22 cellular contexts compared by ENCODE assay signal in genomic region chr3:135792174-135792573, GRCh38.
DNase-seq lines count a peak whose midpoint lies in the region; ATAC-seq, FAIRE-seq and TF ChIP-seq lines count a peak whose summit lies in the region.
"Had no signal": no experiment of that assay in that cellular context is flagged by ENCODE, and none has a peak within 500 bp of the region (broad histone marks: within the 10 kb centered on the region; RNA-seq: fewer than 3 reads in every experiment).

No MANE protein-coding gene starts in this region.

- H3K23ac ChIP-seq in H1 (ENCODE audit: insufficient read length) = no peak overlapping the region

- H3K4me3 ChIP-seq in HepG2 (replicated peaks in 1 of 3; ENCODE audit: insufficient read depth in 1 of 3, low read depth in 2 of 3, low read length in 3 of 3) (no peak overlapping the region), right lobe of liver (no peak overlapping the region), H1 (ENCODE audit: extremely low read depth in 1 of 4, insufficient read depth in 2 of 4, low read depth in 3 of 4, low read length in 4 of 4) (no peak overlapping the region)
- H3K4me3 ChIP-seq: heart left ventricle, right atrium auricular region had no signal

- H3K4me1 ChIP-seq in HepG2 (ENCODE audit: insufficient read depth, low read length) (no peaks in the 10 kb centered on the region), right lobe of liver (no peaks in the 10 kb centered on the region), H1 (replicated peaks in 1 of 4; ENCODE audit: control insufficient read depth in 3 of 4, insufficient read depth in 4 of 4, low read length in 3 of 4) (no peaks in the 10 kb centered on the region)
- H3K4me1 ChIP-seq: heart left ventricle, right atrium auricular region had no signal

- H2AFZ ChIP-seq in HepG2 (ENCODE audit: low read length) (no peak overlapping the region), H1 (ENCODE audit: low read length) (no peak overlapping the region)

- no peak overlapping the region for H3K27ac ChIP-seq in HepG2 (ENCODE audit: extremely low read length, insufficient read depth, low read length)
- H3K27ac ChIP-seq in right lobe of liver = no peak overlapping the region
- no peak overlapping the region for H3K27ac ChIP-seq in H1 (ENCODE audit: low read depth, low read length)
- H3K27ac ChIP-seq: heart left ventricle, neutrophil, right atrium auricular region had no signal

- TF ChIP-seq POLR2A in HepG2 (IDR thresholded peaks at IDR 0.05; ENCODE audit: insufficient read depth in 1 of 2, low read depth in 2 of 2, low read length in 2 of 2) = no peak
- no peak for TF ChIP-seq POLR2A in right lobe of liver (IDR thresholded peaks at IDR 0.05)
- TF ChIP-seq POLR2A in H1 (IDR thresholded peaks at IDR 0.05; ENCODE audit: control extremely low read depth in 1 of 2, low read depth in 2 of 2, low read length in 2 of 2) = no peak

- H2BK12ac ChIP-seq in H1 (ENCODE audit: low read depth, low read length) = no peak overlapping the region

- CTCF ChIA-PET in HepG2 (lab: Yijun Ruan, JAX; ENCODE audit: low intra/inter-chr PET ratio, low total read pairs) (no interaction called here), H1 (lab: Charles Lee; ENCODE audit: partially characterized antibody) (interaction anchor here (0.7 to 2.8 kb wide), 14 partner anchors 9 to 998 kb away, joined by 3 to 23 read pairs (median 4); partner anchors contain the start of gene EPHB1), GM10248 (lab: Yijun Ruan, JAX) (interaction anchor here (0.7 to 1.5 kb wide), 5 partner anchors 8 to 14 kb away, joined by 3 to 4 read pairs (median 3); no protein-coding TSS in a partner anchor)

- H3K18ac ChIP-seq in H1 (ENCODE audit: extremely low read depth, low read length) = no peak overlapping the region

- no peak overlapping the region for H2AK5ac ChIP-seq in H1 (ENCODE audit: low read depth, low read length)

- TF ChIP-seq RAD21 in HepG2 (CRISPR knock-in tag; IDR thresholded peaks at IDR 0.05) (no peak), H1 (IDR thresholded peaks at IDR 0.05 in 1 of 2, conservative IDR thresholded peaks at IDR 0.05 in 1 of 2; ENCODE audit: low read depth in 2 of 2, low read length in 2 of 2) (peak; percentile 56 to 66)

- H3K4me3 Mint-ChIP-seq in type B pancreatic cell = no peak overlapping the region
- H3K4me3 Mint-ChIP-seq: activated CD8-positive, alpha-beta T cell treated with anti-CD3 and anti-CD28 coated beads, Interleukin-2, amount 10 ng/mL, durations not matched to agents 7 days and 5 days; activated T-cell treated with anti-CD3 and anti-CD28 coated beads, Interleukin-2, amount 50 U/mL, for 72 hours; CD4-positive, alpha-beta memory T cell had no signal

- peaks cover 30% of the 10 kb centered on the region for H3K27me3 Mint-ChIP-seq in type B pancreatic cell
- H3K27me3 Mint-ChIP-seq: CD4-positive, alpha-beta memory T cell had no signal

- no peaks in the 10 kb centered on the region for H3K36me3 Mint-ChIP-seq in type B pancreatic cell
- H3K36me3 Mint-ChIP-seq: CD4-positive, alpha-beta memory T cell had no signal

- H3K27me3 ChIP-seq in HepG2 (ENCODE audit: control insufficient read depth in 1 of 2, insufficient read depth in 2 of 2, low read length in 2 of 2) (no peaks in the 10 kb centered on the region), right lobe of liver (no peaks in the 10 kb centered on the region), H1 (replicated peaks in 1 of 4; ENCODE audit: control insufficient read depth in 3 of 4, extremely low read depth in 1 of 4, insufficient read depth in 3 of 4, low read length in 3 of 4) (no peaks in the 10 kb centered on the region)
- H3K27me3 ChIP-seq: neutrophil, right atrium auricular region had no signal

- H3K4me1 Mint-ChIP-seq in type B pancreatic cell (ENCODE audit: unreplicated experiment) = no peaks in the 10 kb centered on the region
- H3K4me1 Mint-ChIP-seq: CD4-positive, alpha-beta memory T cell had no signal

- H3K36me3 ChIP-seq in HepG2 (replicated peaks in 1 of 2; ENCODE audit: control insufficient read depth in 1 of 2, insufficient read depth in 2 of 2, low read length in 2 of 2) (no peaks in the 10 kb centered on the region), right lobe of liver (no peaks in the 10 kb centered on the region), H1 (ENCODE audit: control insufficient read depth in 2 of 4, insufficient read depth in 4 of 4, low read length in 3 of 4) (no peaks in the 10 kb centered on the region)
- H3K36me3 ChIP-seq: heart left ventricle, neutrophil, right atrium auricular region had no signal

- TF ChIP-seq CTCF in HepG2 (CRISPR knock-in tag; IDR thresholded peaks at IDR 0.05) (peak; percentile 23; the same call in 1 of the 2 replicates), right lobe of liver (IDR thresholded peaks at IDR 0.05) (no peak), H1 (IDR thresholded peaks at IDR 0.05; ENCODE audit: control extremely low read depth in 1 of 3, insufficient read depth in 1 of 3, low read depth in 1 of 3, low read length in 3 of 3) (peak; percentile 34 to 57 (median 39); a peak in 3 of 4 replicates), type B pancreatic cell (conservative IDR thresholded peaks at IDR 0.05) (peak; percentile 59), GM10248 (IDR thresholded peaks at IDR 0.05; ENCODE audit: control extremely low read depth, extremely low read depth, low read depth, missing control alignments) (no peak)

- intact Hi-C loops in HepG2 (cut with micrococcal nuclease; ENCODE audit: unreplicated experiment) (loop anchor here (2.0 kb wide), 1 partner anchor 55 kb away; no protein-coding TSS in a partner anchor), right lobe of liver (cut with DNase I) (no loop called here)

- H4K20me1 ChIP-seq in HepG2 (ENCODE audit: insufficient read depth, low read length) = no peaks in the 10 kb centered on the region
- H4K20me1 ChIP-seq in H1 (replicated peaks in 1 of 2; ENCODE audit: control insufficient read depth in 1 of 2, insufficient read depth in 2 of 2, low read length in 2 of 2) = no peaks in the 10 kb centered on the region

- no TSS peak for BruUV-seq in HepG2 (replicated peaks; lab: Mats Ljungman, UMichigan)

- no peaks in the 10 kb centered on the region for H3K23me2 ChIP-seq in H1 (ENCODE audit: low read depth, low read length)

- WGBS in HepG2 (ENCODE audit: low lambda C conversion rate) = 7% methylated on average over 4 of the region's 6 CpGs
- 28% methylated on average over 4 of the region's 6 CpGs for WGBS in right lobe of liver (ENCODE audit: insufficient coverage, low coverage, low lambda C conversion rate, missing lambda C conversion rate)
- whole genome bisulfite sequencing in H1 (ENCODE audit: extremely low coverage in 1 of 2, insufficient coverage in 1 of 2, insufficient read length in 1 of 2, insufficient replicate concordance in 2 of 2, low coverage in 1 of 2, low lambda C conversion rate in 2 of 2, missing lambda C conversion rate in 1 of 2), 2 experiments = 89% methylated on average over 6 of the region's 6 CpGs; no CpG with 5 or more reads in 1 of the 2 experiments

- no peaks in the 10 kb centered on the region for H3K79me1 ChIP-seq in H1 (ENCODE audit: low read depth, low read length)

- no peak overlapping the region for H2BK5ac ChIP-seq in H1 (ENCODE audit: low read depth, low read length)

- H3K9me3 ChIP-seq in HepG2 (ENCODE audit: low read length) (peaks cover 17% of the 10 kb centered on the region), right lobe of liver (no peaks in the 10 kb centered on the region), H1 (ENCODE audit: insufficient read depth in 2 of 2, low read depth in 1 of 2, low read length in 1 of 2) (no peaks in the 10 kb centered on the region)
- H3K9me3 ChIP-seq: heart left ventricle, neutrophil, right atrium auricular region had no signal

- POLR2A ChIA-PET in HepG2 (lab: Yijun Ruan, JAX) = no interaction called here
- POLR2A ChIA-PET in H1 (lab: Charles Lee; ENCODE audit: partially characterized antibody) = no interaction called here
- POLR2A ChIA-PET in GM10248 (lab: Yijun Ruan, JAX) = no interaction called here

- ATAC-seq in HepG2 = peak; percentile 44; the same call in 1 of the 3 replicates
- ATAC-seq in right lobe of liver = no peak
- ATAC-seq in HG03159 (IDR thresholded peaks at IDR 0.05; ENCODE audit: unreplicated experiment) = no peak
- ATAC-seq: activated CD8-positive, alpha-beta T cell treated with anti-CD3 and anti-CD28 coated beads, Interleukin-2, amount 10 ng/mL, durations not matched to agents 7 days and 5 days; activated T-cell treated with anti-CD3 and anti-CD28 coated beads, Interleukin-2, amount 50 U/mL, for 72 hours; heart left ventricle had no signal

- no peak overlapping the region for H4K5ac ChIP-seq in H1 (ENCODE audit: insufficient read length, low read depth, low read length)

- H3K14ac ChIP-seq in H1 (ENCODE audit: insufficient read length) = no peak overlapping the region

- H3K9ac ChIP-seq in HepG2 (ENCODE audit: insufficient read depth, low read depth, low read length) (no peak overlapping the region), H1 (replicated peaks in 1 of 4; ENCODE audit: extremely low read depth in 1 of 4, low read depth in 3 of 4, low read length in 3 of 4) (no peak overlapping the region)

- no peak overlapping the region for H2BK20ac ChIP-seq in H1 (ENCODE audit: low read length)

- no peak overlapping the region for H4K8ac ChIP-seq in H1 (ENCODE audit: extremely low read depth, insufficient read depth, low read length)

- no peaks in the 10 kb centered on the region for H3K9me3 Mint-ChIP-seq in type B pancreatic cell

- no peak overlapping the region for H3K4ac ChIP-seq in H1 (replicated peaks; ENCODE audit: insufficient read length, low read depth, low read length)

- DNase-seq in HepG2 (ENCODE audit: low spot score) = no peak
- DNase-seq in right lobe of liver = no peak
- DNase-seq in NCI-H1417 treated with DMSO at 0.1 percent for 48 hours (lab: John Stamatoyannopoulos, UW) = peak; percentile 10
- no peak for DNase-seq in H1 (ENCODE audit: low read depth in 1 of 2, low spot score in 2 of 2)
- DNase-seq in type B pancreatic cell (ENCODE audit: extremely low spot score, unreplicated experiment) = no peak
- no peak for DNase-seq in GM10248 (ENCODE audit: extremely low spot score)
- no peak for DNase-seq in NCI-H2107 treated with DMSO at 0.1 percent for 48 hours (lab: John Stamatoyannopoulos, UW; ENCODE audit: unreplicated experiment)
- DNase-seq: activated CD8-positive, alpha-beta T cell treated with anti-CD3 and anti-CD28 coated beads, Interleukin-2, amount 10 ng/mL, durations not matched to agents 7 days and 5 days; activated T-cell treated with anti-CD3 and anti-CD28 coated beads, Interleukin-2, amount 50 U/mL, for 72 hours; CD4-positive, alpha-beta memory T cell; EL; heart left ventricle; kidney; MV-4-11; NCI-H446 treated with DMSO at 0.1 percent for 48 hours; stimulated activated CD4-positive, alpha-beta T cell treated with anti-CD3 and anti-CD28 coated beads, Interleukin-1b, Interleukin-23, amount 100 ng/mL, for 48 hours; SW 1271 had no signal

- no peak overlapping the region for H2BK15ac ChIP-seq in H1 (ENCODE audit: low read length)

- FAIRE-seq in HepG2 (lab: Jason Lieb, UNC) (no peak), H1 (lab: Jason Lieb, UNC) (no peak)
- FAIRE-seq: GM12892, H54, kidney had no signal

- no peak overlapping the region for H4K91ac ChIP-seq in H1 (replicated peaks; ENCODE audit: insufficient read length, low read length)

- H2BK120ac ChIP-seq in H1 (replicated peaks; ENCODE audit: low read depth, low read length) = no peak overlapping the region

- H3K79me2 ChIP-seq in HepG2 (ENCODE audit: insufficient read depth, low read length) (no peaks in the 10 kb centered on the region), H1 (ENCODE audit: control insufficient read depth in 1 of 2, insufficient read depth in 2 of 2, low read length in 2 of 2) (no peaks in the 10 kb centered on the region)

- in situ Hi-C loops in HepG2 (cut with HindIII; ENCODE audit: extremely low pct_ligation_motif_present, low pct_unique_long_range_greater_than_20kb) = no loop called here

- H3K27ac Mint-ChIP-seq in type B pancreatic cell = no peak overlapping the region
- H3K27ac Mint-ChIP-seq: activated CD8-positive, alpha-beta T cell treated with anti-CD3 and anti-CD28 coated beads, Interleukin-2, amount 10 ng/mL, durations not matched to agents 7 days and 5 days; activated T-cell treated with anti-CD3 and anti-CD28 coated beads, Interleukin-2, amount 50 U/mL, for 72 hours; CD4-positive, alpha-beta memory T cell had no signal

- no peak for TF ChIP-seq EP300 in HepG2 (IDR thresholded peaks at IDR 0.05; ENCODE audit: low read depth in 2 of 2, low read length in 2 of 2)
- no peak for TF ChIP-seq EP300 in HepG2 (CRISPR knock-in tag; IDR thresholded peaks at IDR 0.05; ENCODE audit: borderline replicate concordance)
- TF ChIP-seq EP300 in H1 (IDR thresholded peaks at IDR 0.05; ENCODE audit: borderline replicate concordance in 1 of 2, low read depth in 2 of 2, low read length in 2 of 2) = no peak

- no peak overlapping the region for H3K4me2 ChIP-seq in HepG2 (ENCODE audit: low read depth, low read length)
- no peak overlapping the region for H3K4me2 ChIP-seq in H1 (ENCODE audit: insufficient read depth in 1 of 2, low read depth in 2 of 2, low read length in 2 of 2)

- no peak overlapping the region for H3K56ac ChIP-seq in H1 (replicated peaks; ENCODE audit: insufficient read length, low read depth, low read length)

Comparison
In these comparisons a context has a peak if more than half of its experiments do, and no peak if none do; other contexts are left out.
1. CTCF ChIP-seq: peak in HepG2 (single experiment), H1 (3 of 3) and type B pancreatic cell (single experiment); none in right lobe of liver (0 of 4) and GM10248 (single experiment).
2. Of the 41 proteins assayed by ChIP-seq in both HepG2 and H1: peak only in HepG2: none; only in H1: RAD21; in both: CTCF; in neither: 39.